35 cellular contexts compared by ENCODE assay signal in genomic region chr6:155056756-155057155, GRCh38.
"Had no signal": no experiment of that assay in that cellular context is flagged by ENCODE, and none has a peak within 500 bp of the region (broad histone marks: within the 10 kb centered on the region; RNA-seq: fewer than 3 reads in every experiment).

No MANE protein-coding gene starts in this region.

- H3K36me3 ChIP-seq: MG63 had no signal

- DNase-seq: Kasumi-1, MG63, MM.1S, MV-4-11, NCI-H1048, NCI-H1092, NCI-H1092 treated with DMSO at 0.1 percent for 48 hours, NCI-H1105, NCI-H1105 treated with DMSO at 0.1 percent for 48 hours, NCI-H1417, NCI-H1417 treated with DMSO at 0.1 percent for 48 hours, NCI-H1436, NCI-H1436 treated with DMSO at 0.1 percent for 48 hours, NCI-H146, NCI-H1694, NCI-H1694 treated with DMSO at 0.1 percent for 48 hours, NCI-H187, NCI-H187 treated with DMSO at 0.1 percent for 48 hours, NCI-H1930, NCI-H2029, NCI-H2029 treated with DMSO at 0.1 percent for 48 hours, NCI-H2081, NCI-H2081 treated with DMSO at 0.1 percent for 48 hours, NCI-H2107, NCI-H2171, NCI-H2171 treated with DMSO at 0.1 percent for 48 hours, NCI-H2227 treated with DMSO at 0.1 percent for 48 hours, NCI-H226, NCI-H345, NCI-H446, NCI-H446 treated with DMSO at 0.1 percent for 48 hours, NCI-H510A, NCI-H510A treated with DMSO at 0.1 percent for 48 hours, NCI-H524, NCI-H524 treated with DMSO at 0.1 percent for 48 hours had no signal

- H3K27me3 ChIP-seq: MG63 had no signal

- H3K9me3 ChIP-seq: MG63 had no signal

- H3K4me3 ChIP-seq: MG63 had no signal
